In genomic region chrX:134725103-134725690, GRCh38 we compare ENCODE assay signal across 17 cellular contexts.
DNase-seq lines count a peak whose midpoint lies in the region; ATAC-seq and TF ChIP-seq lines count a peak whose summit lies in the region.
"Had no signal": no experiment of that assay in that cellular context is flagged by ENCODE, and none has a peak within 500 bp of the region (broad histone marks: within the 10 kb centered on the region; RNA-seq: fewer than 3 reads in every experiment).

No MANE protein-coding gene starts in this region.

- H3K4me2 ChIP-seq in OCI-LY3 (ENCODE audit: low read length) (peak overlapping the region; percentile 42), neural progenitor cell (no peak overlapping the region)

- H3K79me2 ChIP-seq in OCI-LY3 (ENCODE audit: low read length), result no peaks in the 10 kb centered on the region
- H3K79me2 ChIP-seq in neural progenitor cell (ENCODE audit: low read depth), result no peaks in the 10 kb centered on the region

- H3K4me1 Mint-ChIP-seq in neural progenitor cell, result no peaks in the 10 kb centered on the region
- H3K4me1 Mint-ChIP-seq: CD4-positive, alpha-beta memory T cell had no signal

- H3K36me3 Mint-ChIP-seq in neural progenitor cell, result no peaks in the 10 kb centered on the region
- H3K36me3 Mint-ChIP-seq: CD4-positive, alpha-beta memory T cell had no signal

- H3K27ac Mint-ChIP-seq in neural progenitor cell, result peak overlapping the region; percentile 58
- H3K27ac Mint-ChIP-seq: CD4-positive, alpha-beta memory T cell had no signal

- peak overlapping the region; percentile 71; the same call in 1 of the 2 replicates for H2AFZ ChIP-seq in OCI-LY3 (ENCODE audit: low read depth, low read length)
- H2AFZ ChIP-seq in neural progenitor cell (replicated peaks), result no peak overlapping the region
- H2AFZ ChIP-seq: GM23248 had no signal

- H3K4me3 Mint-ChIP-seq in neural progenitor cell, result no peak overlapping the region
- H3K4me3 Mint-ChIP-seq: CD4-positive, alpha-beta memory T cell had no signal

- 0 out of 2 replicates have a peak overlapping the region, but pooled peaks have one; percentile 27 for H3K27ac ChIP-seq in OCI-LY3 (ENCODE audit: low read length)
- no peak overlapping the region for H3K27ac ChIP-seq in neural progenitor cell
- H3K27ac ChIP-seq: GM23248 had no signal

- H3K27me3 ChIP-seq in OCI-LY3 (ENCODE audit: low read depth, low read length) (no peaks in the 10 kb centered on the region), neural progenitor cell (no peaks in the 10 kb centered on the region)

- H3K9ac ChIP-seq in OCI-LY3 (ENCODE audit: low read length) (peak overlapping the region; percentile 25; the same call in 1 of the 2 replicates), neural progenitor cell (no peak overlapping the region)
- H3K9ac ChIP-seq: GM23248 had no signal

- H3K9me3 Mint-ChIP-seq in neural progenitor cell, result peaks cover 3% of the 10 kb centered on the region

- peak; percentile 67 for ATAC-seq in GM18867 (IDR thresholded peaks at IDR 0.05; ENCODE audit: unreplicated experiment)
- peak; percentile 50 for ATAC-seq in HG02885 (IDR thresholded peaks at IDR 0.05; ENCODE audit: poor library complexity, unreplicated experiment)
- ATAC-seq in GM21786 (IDR thresholded peaks at IDR 0.05; ENCODE audit: unreplicated experiment), result no peak
- no peak for ATAC-seq in GM19467 (IDR thresholded peaks at IDR 0.05; ENCODE audit: unreplicated experiment)
- ATAC-seq: GM12878 had no signal

- H3K4me3 ChIP-seq in OCI-LY3 (ENCODE audit: low read length), result no peak overlapping the region
- H3K4me3 ChIP-seq in neural progenitor cell, result no peak overlapping the region
- H3K4me3 ChIP-seq: GM12878, GM23248 had no signal

- H3K36me3 ChIP-seq in OCI-LY3 (replicated peaks; ENCODE audit: low read depth, low read length) (no peaks in the 10 kb centered on the region), neural progenitor cell (no peaks in the 10 kb centered on the region)

- peaks cover 14% of the 10 kb centered on the region for H3K4me1 ChIP-seq in OCI-LY3 (ENCODE audit: low read length)
- no peaks in the 10 kb centered on the region for H3K4me1 ChIP-seq in neural progenitor cell

- TF ChIP-seq CTCF in OCI-LY3 (IDR thresholded peaks at IDR 0.05; ENCODE audit: low read depth, low read length), result no peak
- TF ChIP-seq CTCF in neural progenitor cell (IDR thresholded peaks at IDR 0.05), result no peak

- no peaks in the 10 kb centered on the region for H3F3A ChIP-seq in neural progenitor cell (ENCODE audit: low read depth)

- no peak for DNase-seq in neural progenitor cell (ENCODE audit: low spot score)
- DNase-seq in NCI-H69 (lab: John Stamatoyannopoulos, UW), result no peak
- DNase-seq in T-helper 9 cell, result no peak
- DNase-seq: C1 segment of cervical spinal cord; Calu3; CD4-positive, alpha-beta memory T cell; COR-L47; DMS53; GM23248; H7; HCEC 1CT had no signal

- H3K9me3 ChIP-seq in OCI-LY3 (ENCODE audit: insufficient read depth, low read length) (no peaks in the 10 kb centered on the region), neural progenitor cell (ENCODE audit: low read depth) (no peaks in the 10 kb centered on the region)

- H4K20me1 ChIP-seq in OCI-LY3 (ENCODE audit: insufficient read depth, low read length) (no peaks in the 10 kb centered on the region), neural progenitor cell (ENCODE audit: low read depth) (no peaks in the 10 kb centered on the region)

- no peaks in the 10 kb centered on the region for H3K27me3 Mint-ChIP-seq in neural progenitor cell (ENCODE audit: insufficient read depth, low read depth)

Comparison
In these comparisons a context has a peak if more than half of its experiments do, and no peak if none do; other contexts are left out.
1. ATAC-seq: peak in GM18867 (single experiment) and HG02885 (single experiment); none in GM21786 (single experiment) and GM19467 (single experiment).